Comparison of ENCODE assay signal across 11 cellular contexts in genomic region chr18:76499596-76500340, GRCh38. TPM values are rescaled to one million over a fixed set of nuclear protein-coding genes. Genes with fewer than 3 reads are reported as not detected.
DNase-seq lines count a peak whose midpoint lies in the region; ATAC-seq and TF ChIP-seq lines count a peak whose summit lies in the region.
"Had no signal": no experiment of that assay in that cellular context is flagged by ENCODE, and none has a peak within 500 bp of the region (broad histone marks: within the 10 kb centered on the region; RNA-seq: fewer than 3 reads in every experiment).

No MANE protein-coding gene starts in this region.

- H3K27ac Mint-ChIP-seq in activated B cell treated with CpG ODN at 0.5 μM for 24 hours, result peak overlapping the region; percentile 89
- no peak overlapping the region for H3K27ac Mint-ChIP-seq in activated T-helper 1 cell treated with anti-CD3 and anti-CD28 coated beads, Interleukin-12 subunit alpha, Interleukin-12 subunit beta, Interleukin-2, Interleukin-4 antibody, amounts not matched to agents 30 ng/mL and 10 ng/mL and 1 ng/mL, durations not matched to agents 14 hours and 24 hours and 36 hours
- H3K27ac Mint-ChIP-seq: activated T-cell treated with anti-CD3 and anti-CD28 coated beads, Interleukin-2, amount 50 U/mL, for 72 hours had no signal

- H3K27me3 ChIP-seq in tibial artery, result peaks cover 0 to 24% of the 10 kb centered on the region in 2 donors

- H3K4me3 Mint-ChIP-seq in activated B cell treated with CpG ODN at 0.5 μM for 24 hours, result peak overlapping the region; percentile 65
- H3K4me3 Mint-ChIP-seq in activated T-helper 1 cell treated with anti-CD3 and anti-CD28 coated beads, Interleukin-12 subunit alpha, Interleukin-12 subunit beta, Interleukin-2, Interleukin-4 antibody, amounts not matched to agents 30 ng/mL and 10 ng/mL and 1 ng/mL, durations not matched to agents 14 hours and 24 hours and 36 hours, result no peak overlapping the region
- H3K4me3 Mint-ChIP-seq: activated T-cell treated with anti-CD3 and anti-CD28 coated beads, Interleukin-2, amount 50 U/mL, for 72 hours had no signal

- H3K27me3 Mint-ChIP-seq in activated B cell treated with CpG ODN at 0.5 μM for 24 hours, result peaks cover 2% of the 10 kb centered on the region
- H3K27me3 Mint-ChIP-seq in activated T-helper 1 cell treated with anti-CD3 and anti-CD28 coated beads, Interleukin-12 subunit alpha, Interleukin-12 subunit beta, Interleukin-2, Interleukin-4 antibody, amounts not matched to agents 30 ng/mL and 10 ng/mL and 1 ng/mL, durations not matched to agents 14 hours and 24 hours and 36 hours (ENCODE audit: insufficient read depth), result peaks cover 50% of the 10 kb centered on the region

- CTCF ChIA-PET in activated B cell treated with CpG ODN at 0.5 μM for 24 hours (lab: Charles Lee), result no interaction called here

- ATAC-seq in GM21515 (IDR thresholded peaks at IDR 0.05; ENCODE audit: unreplicated experiment) (peak; percentile 83), HG03354 (IDR thresholded peaks at IDR 0.05; ENCODE audit: poor library complexity, severe bottlenecking, unreplicated experiment) (peak; percentile 91), activated B cell treated with CpG ODN at 0.5 μM for 24 hours (ENCODE audit: low read depth) (peak; percentile 83), Right ventricle myocardium superior (ENCODE audit: poor library complexity) (no peak)

- intact Hi-C loops in activated B cell treated with CpG ODN at 0.5 μM for 24 hours (cut with micrococcal nuclease) (loop anchor here (1.0 to 2.0 kb wide), 2 partner anchors 7 to 19 kb away; no protein-coding TSS in a partner anchor), Right ventricle myocardium superior (cut with DNase I) (no loop called here), tibial artery (cut with DNase I; ENCODE audit: low total_unique reads) (no loop called here)
- intact Hi-C loops in activated T-helper 1 cell treated with anti-CD3 and anti-CD28 coated beads, Interleukin-12 subunit alpha, Interleukin-12 subunit beta, Interleukin-2, Interleukin-4 antibody, amounts not matched to agents 30 ng/mL and 10 ng/mL and 1 ng/mL, durations not matched to agents 14 hours and 24 hours and 36 hours (cut with micrococcal nuclease), result loop anchor here (10.0 kb wide), 1 partner anchor 565 kb away; no protein-coding TSS in a partner anchor

- no peak for TF ChIP-seq CTCF in GM13977 (IDR thresholded peaks at IDR 0.05; ENCODE audit: extremely low read depth, insufficient read depth, missing control alignments)
- no peak for TF ChIP-seq CTCF in activated B cell treated with CpG ODN at 0.5 μM for 24 hours (IDR thresholded peaks at IDR 0.05)
- TF ChIP-seq CTCF in tibial artery (IDR thresholded peaks at IDR 0.05), result no peak

- no peak overlapping the region for H3K4me3 ChIP-seq in tibial artery

- POLR2A ChIA-PET in activated B cell treated with CpG ODN at 0.5 μM for 24 hours (lab: Charles Lee), result interaction anchor here (0.6 to 0.9 kb wide), 3 partner anchors 10 to 320 kb away, joined by 3 to 5 read pairs (median 3); no protein-coding TSS in a partner anchor

- peaks cover 0 to 11% (median 5%) of the 10 kb centered on the region in 4 donors for H3K4me1 ChIP-seq in tibial artery

- in situ Hi-C loops in GM13977 (cut with MboI; ENCODE audit: low pct_unique_long_range_greater_than_20kb, low sequenced_read_pairs, unreplicated experiment), result no loop called here

- H3K36me3 Mint-ChIP-seq in activated B cell treated with CpG ODN at 0.5 μM for 24 hours (ENCODE audit: low read depth), result peaks cover 2% of the 10 kb centered on the region
- H3K36me3 Mint-ChIP-seq in activated T-helper 1 cell treated with anti-CD3 and anti-CD28 coated beads, Interleukin-12 subunit alpha, Interleukin-12 subunit beta, Interleukin-2, Interleukin-4 antibody, amounts not matched to agents 30 ng/mL and 10 ng/mL and 1 ng/mL, durations not matched to agents 14 hours and 24 hours and 36 hours (ENCODE audit: low read depth), result no peaks in the 10 kb centered on the region

- peak; percentile 62 for DNase-seq in GM13977 (ENCODE audit: low spot score)
- DNase-seq in activated B cell treated with CpG ODN at 0.5 μM for 24 hours, result no peak
- no peak for DNase-seq in activated T-helper 1 cell treated with anti-CD3 and anti-CD28 coated beads, Interleukin-12 subunit alpha, Interleukin-12 subunit beta, Interleukin-2, Interleukin-4 antibody, amounts not matched to agents 30 ng/mL and 10 ng/mL and 1 ng/mL, durations not matched to agents 14 hours and 24 hours and 36 hours (ENCODE audit: low spot score)
- DNase-seq in Right ventricle myocardium superior, result no peak
- no peak for DNase-seq in NCI-H2171 (lab: John Stamatoyannopoulos, UW)
- no peak for DNase-seq in tibial artery
- DNase-seq: activated T-cell treated with anti-CD3 and anti-CD28 coated beads, Interleukin-2, amount 50 U/mL, for 72 hours; DMS53 had no signal

- no peak overlapping the region for H3K27ac ChIP-seq in tibial artery
- H3K27ac ChIP-seq: epithelial cell of prostate had no signal

- peaks cover 4% of the 10 kb centered on the region for H3K9me3 Mint-ChIP-seq in activated B cell treated with CpG ODN at 0.5 μM for 24 hours
- no peaks in the 10 kb centered on the region for H3K9me3 Mint-ChIP-seq in activated T-helper 1 cell treated with anti-CD3 and anti-CD28 coated beads, Interleukin-12 subunit alpha, Interleukin-12 subunit beta, Interleukin-2, Interleukin-4 antibody, amounts not matched to agents 30 ng/mL and 10 ng/mL and 1 ng/mL, durations not matched to agents 14 hours and 24 hours and 36 hours
- H3K9me3 Mint-ChIP-seq: activated T-cell treated with anti-CD3 and anti-CD28 coated beads, Interleukin-2, amount 50 U/mL, for 72 hours had no signal

- peaks cover 38% of the 10 kb centered on the region for H3K4me1 Mint-ChIP-seq in activated B cell treated with CpG ODN at 0.5 μM for 24 hours
- no peaks in the 10 kb centered on the region for H3K4me1 Mint-ChIP-seq in activated T-helper 1 cell treated with anti-CD3 and anti-CD28 coated beads, Interleukin-12 subunit alpha, Interleukin-12 subunit beta, Interleukin-2, Interleukin-4 antibody, amounts not matched to agents 30 ng/mL and 10 ng/mL and 1 ng/mL, durations not matched to agents 14 hours and 24 hours and 36 hours (ENCODE audit: low read depth)

- H3K36me3 ChIP-seq in tibial artery, result no peaks in the 10 kb centered on the region

- no peaks in the 10 kb centered on the region for H3K9me3 ChIP-seq in tibial artery

RNA-seq across cellular contexts. Expression of gene ZNF516, which starts 4.7 kb away (rescaled TPM):
- total RNA-seq in activated B cell treated with CpG ODN at 0.5 μM for 24 hours, result 19.4 and 21.7 TPM in 2 replicates
- total RNA-seq in activated T-helper 1 cell treated with anti-CD3 and anti-CD28 coated beads, Interleukin-12 subunit alpha, Interleukin-12 subunit beta, Interleukin-2, Interleukin-4 antibody, amounts not matched to agents 30 ng/mL and 10 ng/mL and 1 ng/mL, durations not matched to agents 14 hours and 24 hours and 36 hours, result 1.3 and 2.0 TPM in 2 replicates
- total RNA-seq in Right ventricle myocardium superior, result 12.6 TPM

Comparison
In these comparisons a context has a peak if more than half of its experiments do, and no peak if none do; other contexts are left out.
1. intact Hi-C loops: an anchor here in activated B cell treated with CpG ODN at 0.5 μM for 24 hours (1.0 to 2.0 kb wide) and activated T-helper 1 cell treated with anti-CD3 and anti-CD28 coated beads, Interleukin-12 subunit alpha, Interleukin-12 subunit beta, Interleukin-2, Interleukin-4 antibody, amounts not matched to agents 30 ng/mL and 10 ng/mL and 1 ng/mL, durations not matched to agents 14 hours and 24 hours and 36 hours (10.0 kb wide); none called in Right ventricle myocardium superior and tibial artery.